In genomic region chr11:29173660-29174062, GRCh38 we compare ENCODE assay signal across 14 cellular contexts.
DNase-seq lines count a peak whose midpoint lies in the region; FAIRE-seq and TF ChIP-seq lines count a peak whose summit lies in the region.
"Had no signal": no experiment of that assay in that cellular context is flagged by ENCODE, and none has a peak within 500 bp of the region (broad histone marks: within the 10 kb centered on the region; RNA-seq: fewer than 3 reads in every experiment).

No MANE protein-coding gene starts in this region.

- H3K9me1 ChIP-seq in endothelial cell of umbilical vein (replicated peaks; ENCODE audit: control insufficient read depth, extremely low read depth, insufficient read depth, low read length), result no peaks in the 10 kb centered on the region

- H4K20me1 ChIP-seq in endothelial cell of umbilical vein (replicated peaks; ENCODE audit: control insufficient read depth, extremely low read depth, insufficient read depth, low read length), result no peaks in the 10 kb centered on the region

- no peak overlapping the region for H3K4me3 Mint-ChIP-seq in neural crest cell
- H3K4me3 Mint-ChIP-seq in activated T-helper 1 cell treated with anti-CD3 and anti-CD28 coated beads, Interleukin-12 subunit alpha, Interleukin-12 subunit beta, Interleukin-2, Interleukin-4 antibody, amounts not matched to agents 30 ng/mL and 10 ng/mL and 1 ng/mL, durations not matched to agents 14 hours and 24 hours and 36 hours, result no peak overlapping the region
- H3K4me3 Mint-ChIP-seq: activated T-cell treated with anti-CD3 and anti-CD28 coated beads, Interleukin-2, amount 50 U/mL, for 24 hours; CD4-positive, alpha-beta T cell; naive thymus-derived CD8-positive, alpha-beta T cell had no signal

- H3K9me3 ChIP-seq in endothelial cell of umbilical vein (replicated peaks; ENCODE audit: control insufficient read depth, insufficient read depth, low read length), result no peaks in the 10 kb centered on the region
- H3K9me3 ChIP-seq: vagina had no signal

- H3K4me1 Mint-ChIP-seq in neural crest cell, result peaks cover 11% of the 10 kb centered on the region
- no peaks in the 10 kb centered on the region for H3K4me1 Mint-ChIP-seq in activated T-helper 1 cell treated with anti-CD3 and anti-CD28 coated beads, Interleukin-12 subunit alpha, Interleukin-12 subunit beta, Interleukin-2, Interleukin-4 antibody, amounts not matched to agents 30 ng/mL and 10 ng/mL and 1 ng/mL, durations not matched to agents 14 hours and 24 hours and 36 hours (ENCODE audit: low read depth)
- H3K4me1 Mint-ChIP-seq: naive thymus-derived CD8-positive, alpha-beta T cell had no signal

- peak overlapping the region; percentile 86 for H3K27ac Mint-ChIP-seq in neural crest cell (ENCODE audit: unreplicated experiment)
- no peak overlapping the region for H3K27ac Mint-ChIP-seq in activated T-helper 1 cell treated with anti-CD3 and anti-CD28 coated beads, Interleukin-12 subunit alpha, Interleukin-12 subunit beta, Interleukin-2, Interleukin-4 antibody, amounts not matched to agents 30 ng/mL and 10 ng/mL and 1 ng/mL, durations not matched to agents 14 hours and 24 hours and 36 hours
- H3K27ac Mint-ChIP-seq: activated T-cell treated with anti-CD3 and anti-CD28 coated beads, Interleukin-2, amount 50 U/mL, for 24 hours; CD4-positive, alpha-beta T cell; naive thymus-derived CD8-positive, alpha-beta T cell had no signal

- dilution Hi-C loops in endothelial cell of umbilical vein (cut with MboI; ENCODE audit: extremely low pct_ligation_motif_present, low sequenced_read_pairs), result no loop called here

- H3K27ac ChIP-seq in endothelial cell of umbilical vein (ENCODE audit: insufficient read depth, low read depth, low read length), result no peak overlapping the region
- H3K27ac ChIP-seq: vagina had no signal

- CTCF ChIA-PET in endothelial cell of umbilical vein (lab: Charles Lee), result no interaction called here
- CTCF ChIA-PET in HEK293T (lab: Yijun Ruan, JAX), result no interaction called here

- BruUV-seq in endothelial cell of umbilical vein (replicated peaks; lab: Mats Ljungman, UMichigan), result no TSS peak

- H3K9me3 Mint-ChIP-seq in neural crest cell, result no peaks in the 10 kb centered on the region
- H3K9me3 Mint-ChIP-seq in activated T-helper 1 cell treated with anti-CD3 and anti-CD28 coated beads, Interleukin-12 subunit alpha, Interleukin-12 subunit beta, Interleukin-2, Interleukin-4 antibody, amounts not matched to agents 30 ng/mL and 10 ng/mL and 1 ng/mL, durations not matched to agents 14 hours and 24 hours and 36 hours, result peaks cover 4% of the 10 kb centered on the region
- H3K9me3 Mint-ChIP-seq: CD4-positive, alpha-beta T cell had no signal

- intact Hi-C loops in endothelial cell of umbilical vein (cut with micrococcal nuclease), result no loop called here
- intact Hi-C loops in activated T-helper 1 cell treated with anti-CD3 and anti-CD28 coated beads, Interleukin-12 subunit alpha, Interleukin-12 subunit beta, Interleukin-2, Interleukin-4 antibody, amounts not matched to agents 30 ng/mL and 10 ng/mL and 1 ng/mL, durations not matched to agents 14 hours and 24 hours and 36 hours (cut with micrococcal nuclease), result no loop called here

- no peak for TF ChIP-seq POLR2A in endothelial cell of umbilical vein (IDR thresholded peaks at IDR 0.05; ENCODE audit: low read depth, low read length)

- H3K36me3 ChIP-seq in endothelial cell of umbilical vein (ENCODE audit: control insufficient read depth in 2 of 2, extremely low read depth in 1 of 2, insufficient read depth in 2 of 2, low read length in 2 of 2), result no peaks in the 10 kb centered on the region
- H3K36me3 ChIP-seq: vagina had no signal

- H3K9ac ChIP-seq in endothelial cell of umbilical vein (replicated peaks; ENCODE audit: extremely low read depth, insufficient read depth, low read length), result no peak overlapping the region

- H3K27me3 ChIP-seq in endothelial cell of umbilical vein (ENCODE audit: control insufficient read depth in 2 of 2, insufficient read depth in 2 of 2, low read length in 2 of 2), result no peaks in the 10 kb centered on the region
- H3K27me3 ChIP-seq: vagina had no signal

- TF ChIP-seq CTCF in endothelial cell of umbilical vein (IDR thresholded peaks at IDR 0.05; ENCODE audit: extremely low read depth in 1 of 2, insufficient read depth in 1 of 2, low read depth in 1 of 2, low read length in 2 of 2), result no peak
- TF ChIP-seq CTCF in neural crest cell (conservative IDR thresholded peaks at IDR 0.05), result no peak

- no peak overlapping the region for H3K4me3 ChIP-seq in endothelial cell of umbilical vein (replicated peaks in 1 of 3; ENCODE audit: insufficient read depth in 1 of 3, low read depth in 1 of 3, low read length in 3 of 3)
- H3K4me3 ChIP-seq: vagina had no signal

- no peaks in the 10 kb centered on the region for H3K79me2 ChIP-seq in endothelial cell of umbilical vein (ENCODE audit: control insufficient read depth, insufficient read depth, low read length)

- H3K4me1 ChIP-seq in endothelial cell of umbilical vein (ENCODE audit: control insufficient read depth, extremely low read depth, insufficient read depth, low read length), result peaks cover 3% of the 10 kb centered on the region
- H3K4me1 ChIP-seq: vagina had no signal

- no peak overlapping the region for H2AFZ ChIP-seq in endothelial cell of umbilical vein (ENCODE audit: low read depth, low read length)

- DNase-seq in AG20443 (ENCODE audit: low spot score) (peak; percentile 29), NCI-H460 (ENCODE audit: extremely low read depth, low read depth) (peak; percentile 21), endothelial cell of umbilical vein (ENCODE audit: low read depth, low spot score) (peak; percentile 47), neural crest cell (ENCODE audit: low read depth, low spot score) (no peak), HEK293T (ENCODE audit: extremely low spot score) (no peak), GM19239 (ENCODE audit: insufficient read length, low spot score) (no peak), occipital lobe (lab: John Stamatoyannopoulos, UW) (no peak)
- DNase-seq in activated T-helper 1 cell treated with anti-CD3 and anti-CD28 coated beads, Interleukin-12 subunit alpha, Interleukin-12 subunit beta, Interleukin-2, Interleukin-4 antibody, amounts not matched to agents 30 ng/mL and 10 ng/mL and 1 ng/mL, durations not matched to agents 14 hours and 24 hours and 36 hours (ENCODE audit: low spot score), result no peak
- DNase-seq: activated T-cell treated with anti-CD3 and anti-CD28 coated beads, Interleukin-2, amount 50 U/mL, for 24 hours; CD4-positive, alpha-beta T cell; kidney; naive thymus-derived CD8-positive, alpha-beta T cell; NCI-H774 had no signal

- no peaks in the 10 kb centered on the region for H3K27me3 Mint-ChIP-seq in neural crest cell (ENCODE audit: low read depth)
- H3K27me3 Mint-ChIP-seq in activated T-helper 1 cell treated with anti-CD3 and anti-CD28 coated beads, Interleukin-12 subunit alpha, Interleukin-12 subunit beta, Interleukin-2, Interleukin-4 antibody, amounts not matched to agents 30 ng/mL and 10 ng/mL and 1 ng/mL, durations not matched to agents 14 hours and 24 hours and 36 hours (ENCODE audit: insufficient read depth), result no peaks in the 10 kb centered on the region
- H3K27me3 Mint-ChIP-seq: activated T-cell treated with anti-CD3 and anti-CD28 coated beads, Interleukin-2, amount 50 U/mL, for 24 hours; CD4-positive, alpha-beta T cell; naive thymus-derived CD8-positive, alpha-beta T cell had no signal

- H3K36me3 Mint-ChIP-seq in neural crest cell (ENCODE audit: low read depth), result no peaks in the 10 kb centered on the region
- no peaks in the 10 kb centered on the region for H3K36me3 Mint-ChIP-seq in activated T-helper 1 cell treated with anti-CD3 and anti-CD28 coated beads, Interleukin-12 subunit alpha, Interleukin-12 subunit beta, Interleukin-2, Interleukin-4 antibody, amounts not matched to agents 30 ng/mL and 10 ng/mL and 1 ng/mL, durations not matched to agents 14 hours and 24 hours and 36 hours (ENCODE audit: low read depth)
- H3K36me3 Mint-ChIP-seq: naive thymus-derived CD8-positive, alpha-beta T cell had no signal

- FAIRE-seq in endothelial cell of umbilical vein (lab: Jason Lieb, UNC), result peak; percentile 54
- no peak for FAIRE-seq in GM19239 (lab: Jason Lieb, UNC)
- FAIRE-seq: kidney had no signal

- H3K4me2 ChIP-seq in endothelial cell of umbilical vein (ENCODE audit: insufficient read depth, low read length), result no peak overlapping the region

- POLR2A ChIA-PET in endothelial cell of umbilical vein (lab: Charles Lee) (no interaction called here), HEK293T (lab: Yijun Ruan, JAX) (no interaction called here)

TF ChIP-seq in endothelial cell of umbilical vein, 7 proteins besides CTCF, POLR2A, EP300 and RAD21:
- no peak for TF ChIP-seq EZH2 (IDR thresholded peaks at IDR 0.05; ENCODE audit: borderline replicate concordance, low read depth, low read length, severe bottlenecking)
- peak; percentile 26 for TF ChIP-seq FOS (IDR thresholded peaks at IDR 0.05; ENCODE audit: borderline replicate concordance, insufficient read depth, low read length)
TF ChIP-seq in endothelial cell of umbilical vein: peak in this region for 1.

TF ChIP-seq in HEK293T, 16 proteins besides CTCF, POLR2A, EP300 and RAD21:
- no peak for TF ChIP-seq SP1 (IDR thresholded peaks at IDR 0.05)
- no peak for TF ChIP-seq LEF1 (IDR thresholded peaks at IDR 0.05; ENCODE audit: borderline replicate concordance)
- no peak for TF ChIP-seq L3MBTL2 (conservative IDR thresholded peaks at IDR 0.05)
- TF ChIP-seq ZNF384 (IDR thresholded peaks at IDR 0.05), result no peak
- no peak for TF ChIP-seq BHLHE40 (IDR thresholded peaks at IDR 0.05; ENCODE audit: borderline replicate concordance)
- TF ChIP-seq PKNOX1 (IDR thresholded peaks at IDR 0.05), result no peak
- no peak for TF ChIP-seq CTBP1 (IDR thresholded peaks at IDR 0.05; ENCODE audit: borderline replicate concordance)
- TF ChIP-seq ARNT (IDR thresholded peaks at IDR 0.05), result no peak
- no peak for TF ChIP-seq FOXA1 (IDR thresholded peaks at IDR 0.05)
TF ChIP-seq in HEK293T: peak in this region for 0.

Comparison
In these comparisons a context has a peak if more than half of its experiments do, and no peak if none do; other contexts are left out.
1. DNase-seq: peak in AG20443 (single experiment), NCI-H460 (single experiment) and endothelial cell of umbilical vein (single experiment); none in neural crest cell (single experiment), HEK293T (single experiment), activated T-helper 1 cell treated with anti-CD3 and anti-CD28 coated beads, Interleukin-12 subunit alpha, Interleukin-12 subunit beta, Interleukin-2, Interleukin-4 antibody, amounts not matched to agents 30 ng/mL and 10 ng/mL and 1 ng/mL, durations not matched to agents 14 hours and 24 hours and 36 hours (single experiment), GM19239 (single experiment) and occipital lobe (single experiment).